In genomic region chr15:31338318-31338878, GRCh38 we compare ENCODE assay signal across 8 cellular contexts. TPM values are rescaled to one million over a fixed set of nuclear protein-coding genes. Genes with fewer than 3 reads are reported as not detected.
DNase-seq lines count a peak whose midpoint lies in the region; ATAC-seq and TF ChIP-seq lines count a peak whose summit lies in the region.

No MANE protein-coding gene starts in this region.

- no peaks in the 10 kb centered on the region for H3K36me3 Mint-ChIP-seq in HFFc6 (ENCODE audit: low read depth)

- H3K27ac ChIP-seq in Peyer's patch: peak overlapping the region; percentile 45 to 89 (median 63)
- peak overlapping the region in 19 of 21 experiments; percentile 49 to 90 (median 78) for H3K27ac ChIP-seq in skin epidermis

- peak overlapping the region; percentile 81 for H3K4me3 Mint-ChIP-seq in HFFc6

- DNase-seq in HFFc6 (no peak), Peyer's patch (peak; percentile 54 to 67 (median 64)), fibroblast of pulmonary artery (ENCODE audit: low read depth) (peak; percentile 10), kidney tubule cell (ENCODE audit: low spot score) (no peak), NCI-H524 (lab: John Stamatoyannopoulos, UW) (no peak), OCI-M2 (lab: John Stamatoyannopoulos, UW; ENCODE audit: unreplicated experiment) (no peak)

- H3K27me3 ChIP-seq in Peyer's patch: no peaks in the 10 kb centered on the region

- no peaks in the 10 kb centered on the region for H3K9me3 Mint-ChIP-seq in HFFc6

- TF ChIP-seq POLR2A in Peyer's patch (IDR thresholded peaks at IDR 0.05): no peak

- H3K4me3 ChIP-seq in Peyer's patch: no peak overlapping the region
- H3K4me3 ChIP-seq in fibroblast of pulmonary artery (replicated peaks; ENCODE audit: low read depth, low read length): no peak overlapping the region
- H3K4me3 ChIP-seq in skin epidermis: no peak overlapping the region

- peak overlapping the region; percentile 99 for H3K27ac Mint-ChIP-seq in HFFc6

- no peaks in the 10 kb centered on the region for H3K36me3 ChIP-seq in Peyer's patch

- no peak for TF ChIP-seq CTCF in HFFc6 (IDR thresholded peaks at IDR 0.05)
- TF ChIP-seq CTCF in Peyer's patch (IDR thresholded peaks at IDR 0.05): no peak
- no peak for TF ChIP-seq CTCF in fibroblast of pulmonary artery (IDR thresholded peaks at IDR 0.05; ENCODE audit: low read length, missing control alignments)

- H3K9me3 ChIP-seq in Peyer's patch: no peaks in the 10 kb centered on the region

- ATAC-seq in GM18511 (IDR thresholded peaks at IDR 0.05; ENCODE audit: unreplicated experiment): peak; percentile 70

- no peaks in the 10 kb centered on the region for H3K27me3 Mint-ChIP-seq in HFFc6 (ENCODE audit: insufficient read depth)

- H3K4me1 Mint-ChIP-seq in HFFc6 (ENCODE audit: low read depth): peaks cover 23% of the 10 kb centered on the region

- H3K4me1 ChIP-seq in Peyer's patch: peaks cover 29 to 99% (median 70%) of the 10 kb centered on the region in 4 donors

RNA-seq across cellular contexts. Expression of gene KLF13, which starts 11.8 kb away (rescaled TPM):
- total RNA-seq in HFFc6 (2021; fragmentation: NEBNext Ultra II Directional; extraction: Animal tissue kit (Norgen Biotek cat#: 25700)): 10 to 100 TPM; 22.5 to 29.1 (median 23.5) TPM
- total RNA-seq in Peyer's patch: 10 to 100 TPM; 51.2 to 80.4 (median 75.6) TPM

Comparison
In these comparisons a context has a peak if more than half of its experiments do, and no peak if none do; other contexts are left out.
1. DNase-seq: peak in Peyer's patch (3 of 3) and fibroblast of pulmonary artery (single experiment); none in HFFc6 (single experiment), kidney tubule cell (single experiment), NCI-H524 (0 of 2) and OCI-M2 (single experiment).